ENCODE assay signal across 8 cellular contexts in the genomic region with DNA sequence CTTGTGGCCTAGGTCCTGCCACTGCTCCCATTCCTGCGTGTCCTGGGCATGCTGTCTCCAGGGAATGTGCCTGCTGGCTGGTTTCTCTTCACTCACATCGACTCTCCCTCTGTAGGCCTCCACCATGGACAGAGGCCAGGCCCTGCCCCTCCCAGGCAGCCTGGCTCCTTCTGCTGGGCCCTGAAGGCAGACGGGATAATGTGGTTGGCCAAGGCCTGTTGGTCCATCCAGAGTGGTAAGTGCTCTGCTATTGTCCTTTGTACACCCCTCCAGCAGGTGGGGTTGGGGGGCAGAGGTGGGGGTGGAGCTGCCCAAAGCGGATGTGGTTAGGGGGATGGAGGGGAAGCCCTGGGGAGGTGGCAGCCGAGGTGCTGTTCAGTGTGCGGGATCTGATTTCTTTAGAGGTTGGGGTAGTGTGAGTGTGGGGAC. TPM values are rescaled to one million over a fixed set of nuclear protein-coding genes. Genes with fewer than 3 reads are reported as not detected.
DNase-seq lines count a peak whose midpoint lies in the region; ATAC-seq and TF ChIP-seq lines count a peak whose summit lies in the region.

No MANE protein-coding gene starts in this region.

- no peak for TF ChIP-seq POLR2A in vagina (IDR thresholded peaks at IDR 0.05)

- H3K4me3 Mint-ChIP-seq in activated T-helper 17 cell treated with anti-CD3 and anti-CD28 coated beads, Interleukin-2, amount 50 U/mL, for 72 hours: peak overlapping the region; percentile 45

- H3K9me3 ChIP-seq in vagina: no peaks in the 10 kb centered on the region

- peak overlapping the region; percentile 96 for H3K27ac ChIP-seq in vagina

- H3K4me1 ChIP-seq in vagina: peaks cover 71% of the 10 kb centered on the region

- peaks cover 5% of the 10 kb centered on the region for H3K36me3 Mint-ChIP-seq in activated T-helper 17 cell treated with anti-CD3 and anti-CD28 coated beads, Interleukin-2, amount 50 U/mL, for 72 hours (ENCODE audit: low read depth)

- H3K4me3 ChIP-seq in vagina: no peak overlapping the region

- H3K36me3 ChIP-seq in vagina: no peaks in the 10 kb centered on the region

- peak overlapping the region; percentile 83 for H3K27ac Mint-ChIP-seq in activated T-helper 17 cell treated with anti-CD3 and anti-CD28 coated beads, Interleukin-2, amount 50 U/mL, for 72 hours

- ATAC-seq in activated T-helper 17 cell treated with anti-CD3 and anti-CD28 coated beads, Interleukin-2, amount 50 U/mL, for 72 hours (replicated peaks): no peak
- no peak for ATAC-seq in HG03280 (IDR thresholded peaks at IDR 0.05; ENCODE audit: unreplicated experiment)

- intact Hi-C loops in vagina (cut with DNase I): no loop called here

- no peaks in the 10 kb centered on the region for H3K9me3 Mint-ChIP-seq in activated T-helper 17 cell treated with anti-CD3 and anti-CD28 coated beads, Interleukin-2, amount 50 U/mL, for 72 hours

- H3K27me3 Mint-ChIP-seq in activated T-helper 17 cell treated with anti-CD3 and anti-CD28 coated beads, Interleukin-2, amount 50 U/mL, for 72 hours: no peaks in the 10 kb centered on the region

- TF ChIP-seq CTCF in vagina (IDR thresholded peaks at IDR 0.05): no peak

- DNase-seq in stimulated activated CD4-positive, alpha-beta T cell treated with anti-CD3 and anti-CD28 coated beads, Interleukin-4, amount 100 ng/mL, for 1 hour: peak; percentile 24
- DNase-seq in stimulated activated CD4-positive, alpha-beta T cell treated with anti-CD3 and anti-CD28 coated beads, Interleukin-2, amount 100 ng/mL, for 24 hours: no peak
- DNase-seq in hepatic stellate cell (ENCODE audit: low spot score): peak; percentile 58
- no peak for DNase-seq in vagina (ENCODE audit: extremely low spot score in 2 of 2)
- no peak for DNase-seq in NCI-H2029 treated with DMSO at 0.1 percent for 48 hours (lab: John Stamatoyannopoulos, UW)
- DNase-seq in central memory CD4-positive, alpha-beta T cell: no peak

- no peaks in the 10 kb centered on the region for H3K27me3 ChIP-seq in vagina

- H3K4me1 Mint-ChIP-seq in activated T-helper 17 cell treated with anti-CD3 and anti-CD28 coated beads, Interleukin-2, amount 50 U/mL, for 72 hours: peaks cover 25% of the 10 kb centered on the region

RNA-seq across cellular contexts. Expression of a gene that starts 9.5 kb away (rescaled TPM):
- 10 to 100 TPM in 1 of 2 donors, 1 to 10 TPM in 1; 9.9 to 47.6 TPM for total RNA-seq in activated T-helper 17 cell treated with anti-CD3 and anti-CD28 coated beads, Interleukin-2, amount 50 U/mL, for 72 hours
- total RNA-seq in vagina: 465 TPM

RNA-seq across cellular contexts. Expression of a gene that starts 28.1 kb away (rescaled TPM):
- 10 to 100 TPM; 27.6 to 31.1 TPM for total RNA-seq in activated T-helper 17 cell treated with anti-CD3 and anti-CD28 coated beads, Interleukin-2, amount 50 U/mL, for 72 hours
- 27.7 TPM for total RNA-seq in vagina

RNA-seq across cellular contexts. Expression of a gene that starts 35.0 kb away (rescaled TPM):
- 10 to 100 TPM in 1 of 2 donors, 1 to 10 TPM in 1; 3.5 to 26.3 TPM for total RNA-seq in activated T-helper 17 cell treated with anti-CD3 and anti-CD28 coated beads, Interleukin-2, amount 50 U/mL, for 72 hours
- 47.1 TPM for total RNA-seq in vagina

RNA-seq across cellular contexts. Expression of a gene that starts 37.8 kb away (rescaled TPM):
- not detected for total RNA-seq in activated T-helper 17 cell treated with anti-CD3 and anti-CD28 coated beads, Interleukin-2, amount 50 U/mL, for 72 hours
- total RNA-seq in vagina: 1.5 TPM

Comparison
In these comparisons a context has a peak if more than half of its experiments do, and no peak if none do; other contexts are left out.
1. DNase-seq: peak in stimulated activated CD4-positive, alpha-beta T cell treated with anti-CD3 and anti-CD28 coated beads, Interleukin-4, amount 100 ng/mL, for 1 hour (single experiment) and hepatic stellate cell (single experiment); none in stimulated activated CD4-positive, alpha-beta T cell treated with anti-CD3 and anti-CD28 coated beads, Interleukin-2, amount 100 ng/mL, for 24 hours (0 of 2), vagina (0 of 2), NCI-H2029 treated with DMSO at 0.1 percent for 48 hours (single experiment) and central memory CD4-positive, alpha-beta T cell (single experiment).